In genomic region chr11:119362741-119363080, GRCh38 we compare ENCODE assay signal across 1 cellular context.
TF ChIP-seq lines count a peak whose summit lies in the region.

No MANE protein-coding gene starts in this region.

TF ChIP-seq in K562, 482 proteins besides CTCF, POLR2A, EP300 and RAD21:
- no peak for TF ChIP-seq IFI16 (CRISPR knock-in tag; IDR thresholded peaks at IDR 0.05)
- TF ChIP-seq, protein P1, sequence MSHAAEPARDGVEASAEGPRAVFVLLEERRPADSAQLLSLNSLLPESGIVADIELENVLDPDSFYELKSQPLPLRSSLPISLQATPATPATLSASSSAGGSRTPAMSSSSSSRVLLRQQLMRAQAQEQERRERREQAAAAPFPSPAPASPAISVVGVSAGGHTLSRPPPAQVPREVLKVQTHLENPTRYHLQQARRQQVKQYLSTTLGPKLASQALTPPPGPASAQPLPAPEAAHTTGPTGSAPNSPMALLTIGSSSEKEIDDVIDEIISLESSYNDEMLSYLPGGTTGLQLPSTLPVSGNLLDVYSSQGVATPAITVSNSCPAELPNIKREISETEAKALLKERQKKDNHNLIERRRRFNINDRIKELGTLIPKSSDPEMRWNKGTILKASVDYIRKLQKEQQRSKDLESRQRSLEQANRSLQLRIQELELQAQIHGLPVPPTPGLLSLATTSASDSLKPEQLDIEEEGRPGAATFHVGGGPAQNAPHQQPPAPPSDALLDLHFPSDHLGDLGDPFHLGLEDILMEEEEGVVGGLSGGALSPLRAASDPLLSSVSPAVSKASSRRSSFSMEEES (CRISPR knock-in tag; IDR thresholded peaks at IDR 0.05) = no peak
- no peak for TF ChIP-seq CREB3 (tag; conservative IDR thresholded peaks at IDR 0.05; ENCODE audit: low read depth)
- TF ChIP-seq ZNF12 (CRISPR knock-in tag; IDR thresholded peaks at IDR 0.05) = no peak
- TF ChIP-seq CTCFL (IDR thresholded peaks at IDR 0.05; ENCODE audit: borderline replicate concordance, insufficient read depth, low read depth, low read length, poor library complexity, severe bottlenecking) = no peak
- TF ChIP-seq, protein P2, sequence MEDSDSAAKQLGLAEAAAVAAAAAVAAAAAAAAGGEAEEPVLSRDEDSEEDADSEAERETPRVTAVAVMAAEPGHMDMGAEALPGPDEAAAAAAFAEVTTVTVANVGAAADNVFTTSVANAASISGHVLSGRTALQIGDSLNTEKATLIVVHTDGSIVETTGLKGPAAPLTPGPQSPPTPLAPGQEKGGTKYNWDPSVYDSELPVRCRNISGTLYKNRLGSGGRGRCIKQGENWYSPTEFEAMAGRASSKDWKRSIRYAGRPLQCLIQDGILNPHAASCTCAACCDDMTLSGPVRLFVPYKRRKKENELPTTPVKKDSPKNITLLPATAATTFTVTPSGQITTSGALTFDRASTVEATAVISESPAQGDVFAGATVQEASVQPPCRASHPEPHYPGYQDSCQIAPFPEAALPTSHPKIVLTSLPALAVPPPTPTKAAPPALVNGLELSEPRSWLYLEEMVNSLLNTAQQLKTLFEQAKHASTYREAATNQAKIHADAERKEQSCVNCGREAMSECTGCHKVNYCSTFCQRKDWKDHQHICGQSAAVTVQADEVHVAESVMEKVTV (CRISPR knock-in tag; IDR thresholded peaks at IDR 0.05) = no peak
- TF ChIP-seq NR0B1 (IDR thresholded peaks at IDR 0.05; ENCODE audit: partially characterized antibody) = no peak
- TF ChIP-seq, protein P3, sequence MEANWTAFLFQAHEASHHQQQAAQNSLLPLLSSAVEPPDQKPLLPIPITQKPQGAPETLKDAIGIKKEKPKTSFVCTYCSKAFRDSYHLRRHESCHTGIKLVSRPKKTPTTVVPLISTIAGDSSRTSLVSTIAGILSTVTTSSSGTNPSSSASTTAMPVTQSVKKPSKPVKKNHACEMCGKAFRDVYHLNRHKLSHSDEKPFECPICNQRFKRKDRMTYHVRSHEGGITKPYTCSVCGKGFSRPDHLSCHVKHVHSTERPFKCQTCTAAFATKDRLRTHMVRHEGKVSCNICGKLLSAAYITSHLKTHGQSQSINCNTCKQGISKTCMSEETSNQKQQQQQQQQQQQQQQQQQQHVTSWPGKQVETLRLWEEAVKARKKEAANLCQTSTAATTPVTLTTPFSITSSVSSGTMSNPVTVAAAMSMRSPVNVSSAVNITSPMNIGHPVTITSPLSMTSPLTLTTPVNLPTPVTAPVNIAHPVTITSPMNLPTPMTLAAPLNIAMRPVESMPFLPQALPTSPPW (CRISPR knock-in tag; IDR thresholded peaks at IDR 0.05) = no peak
- no peak for TF ChIP-seq PTTG1 (tag; IDR thresholded peaks at IDR 0.05; ENCODE audit: low read depth)
- TF ChIP-seq NFIC (IDR thresholded peaks at IDR 0.05) = no peak
- TF ChIP-seq SIN3B (IDR thresholded peaks at IDR 0.05; ENCODE audit: low read depth) = no peak
